In genomic region chr21:20265704-20266368, GRCh38 we compare ENCODE assay signal across 7 cellular contexts.
"Had no signal": no experiment of that assay in that cellular context is flagged by ENCODE, and none has a peak within 500 bp of the region (broad histone marks: within the 10 kb centered on the region; RNA-seq: fewer than 3 reads in every experiment).

No MANE protein-coding gene starts in this region.

- H3K9ac ChIP-seq: GM23248 had no signal

- H2AFZ ChIP-seq: GM23248 had no signal

- FAIRE-seq: H54 had no signal

- H3K27ac ChIP-seq: GM23248 had no signal

- H3K4me3 ChIP-seq: GM23248 had no signal

- DNase-seq: GM23248, GOT3, H9, HCEC 1CT, Kasumi-1, KG1 had no signal
